ENCODE assay signal across 15 cellular contexts in genomic region chr15:83305696-83306291, GRCh38. TPM values are rescaled to one million over a fixed set of nuclear protein-coding genes. Genes with fewer than 3 reads are reported as not detected.
A peak's percentile ranks its signal among the peaks of the same experiment; 100 is the strongest.
DNase-seq lines count a peak whose midpoint lies in the region; ATAC-seq, FAIRE-seq and TF ChIP-seq lines count a peak whose summit lies in the region.
"Had no signal": no experiment of that assay in that cellular context is flagged by ENCODE, and none has a peak within 500 bp of the region (broad histone marks: within the 10 kb centered on the region; RNA-seq: fewer than 3 reads in every experiment).

No MANE protein-coding gene starts in this region.

- H2AFZ ChIP-seq in H1 (ENCODE audit: low read length) = peak overlapping the region; percentile 31; the same call in 1 of the 2 replicates

- H3K23me2 ChIP-seq in H1 (ENCODE audit: low read depth, low read length) = no peaks in the 10 kb centered on the region; the same call in none of the 2 replicates

- no peak overlapping the region for H4K8ac ChIP-seq in H1 (ENCODE audit: extremely low read depth, insufficient read depth, low read length)

- no peaks in the 10 kb centered on the region for H3K36me3 ChIP-seq in cardiac muscle cell
- H3K36me3 ChIP-seq in heart left ventricle = no peaks in the 10 kb centered on the region
- H3K36me3 ChIP-seq in H1 (ENCODE audit: control insufficient read depth in 2 of 4, insufficient read depth in 4 of 4, low read length in 3 of 4) = no peaks in the 10 kb centered on the region
- H3K36me3 ChIP-seq in lung (ENCODE audit: control insufficient read depth in 2 of 2, insufficient read depth in 2 of 2, low read length in 2 of 2) = no peaks in the 10 kb centered on the region

- no peaks in the 10 kb centered on the region for H3K79me1 ChIP-seq in H1 (ENCODE audit: low read depth, low read length)

- H2BK15ac ChIP-seq in H1 (ENCODE audit: low read length) = no peak overlapping the region

- TF ChIP-seq RAD21 in H1 (IDR thresholded peaks at IDR 0.05 in 1 of 2, conservative IDR thresholded peaks at IDR 0.05 in 1 of 2; ENCODE audit: low read depth in 2 of 2, low read length in 2 of 2) = no peak

- intact Hi-C loops in heart left ventricle (cut with DNase I) = no loop called here

- no peak for ATAC-seq in heart left ventricle
- peak; percentile 53 for ATAC-seq in lung (ENCODE audit: insufficient read depth, low FRiP score)
- ATAC-seq: naive thymus-derived CD4-positive, alpha-beta T cell; stimulated activated naive CD8-positive, alpha-beta T cell treated with anti-CD3 and anti-CD28 coated beads, Interleukin-15, amount 100 ng/mL, for 72 hours had no signal

- no peak overlapping the region for H3K4ac ChIP-seq in H1 (replicated peaks; ENCODE audit: insufficient read length, low read depth, low read length)

- TF ChIP-seq CTCF in cardiac muscle cell (IDR thresholded peaks at IDR 0.05; ENCODE audit: low read depth, low read length) (no peak), heart left ventricle (IDR thresholded peaks at IDR 0.05) (no peak), H1 (IDR thresholded peaks at IDR 0.05; ENCODE audit: control extremely low read depth in 1 of 3, insufficient read depth in 1 of 3, low read depth in 1 of 3, low read length in 3 of 3) (no peak), lung (IDR thresholded peaks at IDR 0.05; ENCODE audit: control extremely low read depth, extremely low read depth) (no peak)

- H3K18ac ChIP-seq in H1 (ENCODE audit: extremely low read depth, low read length) = peak overlapping the region; percentile 39; the same call in 1 of the 2 replicates

- H3K27me3 ChIP-seq in cardiac muscle cell (no peaks in the 10 kb centered on the region), heart left ventricle (peaks cover 0 to 14% (median 0%) of the 10 kb centered on the region in 9 donors), H1 (replicated peaks in 1 of 4; ENCODE audit: control insufficient read depth in 3 of 4, extremely low read depth in 1 of 4, insufficient read depth in 3 of 4, low read length in 3 of 4) (no peaks in the 10 kb centered on the region; a peak in 1 of 7 replicates), lung (ENCODE audit: control insufficient read depth, insufficient read depth) (no peaks in the 10 kb centered on the region)

- no peak for FAIRE-seq in H1 (lab: Jason Lieb, UNC)
- FAIRE-seq in urothelium cell line (lab: Jason Lieb, UNC) = no peak

- H3K4me2 ChIP-seq in H1 (ENCODE audit: insufficient read depth in 1 of 2, low read depth in 2 of 2, low read length in 2 of 2) = peak overlapping the region; percentile 33 to 41; a peak in 3 of 4 replicates

- no peaks in the 10 kb centered on the region for H4K20me1 ChIP-seq in H1 (replicated peaks in 1 of 2; ENCODE audit: control insufficient read depth in 1 of 2, insufficient read depth in 2 of 2, low read length in 2 of 2)

- CTCF ChIA-PET in H1 (lab: Charles Lee; ENCODE audit: partially characterized antibody) = interaction anchor here (0.5 to 2.2 kb wide), 7 partner anchors 9 to 135 kb away, joined by 3 to 10 read pairs (median 4); no protein-coding TSS in a partner anchor

- H3K27ac ChIP-seq in cardiac muscle cell = peak overlapping the region; percentile 62
- H3K27ac ChIP-seq in heart left ventricle = no peak overlapping the region
- no peak overlapping the region for H3K27ac ChIP-seq in H1 (ENCODE audit: low read depth, low read length)
- H3K27ac ChIP-seq in lung (ENCODE audit: low read depth in 1 of 2, low read length in 1 of 2) = no peak overlapping the region
- no peak overlapping the region for H3K27ac ChIP-seq in substantia nigra (ENCODE audit: low read depth, low read length, poor library complexity, severe bottlenecking)

- H2BK5ac ChIP-seq in H1 (ENCODE audit: low read depth, low read length) = no peak overlapping the region

- no peak overlapping the region for H4K5ac ChIP-seq in H1 (ENCODE audit: insufficient read length, low read depth, low read length)

- no peaks in the 10 kb centered on the region for H3K79me2 ChIP-seq in H1 (ENCODE audit: control insufficient read depth in 1 of 2, insufficient read depth in 2 of 2, low read length in 2 of 2)

- no peak overlapping the region for H2AK5ac ChIP-seq in H1 (ENCODE audit: low read depth, low read length)

- H4K91ac ChIP-seq in H1 (replicated peaks; ENCODE audit: insufficient read length, low read length) = no peak overlapping the region

- H3K56ac ChIP-seq in H1 (replicated peaks; ENCODE audit: insufficient read length, low read depth, low read length) = no peak overlapping the region

- H3K14ac ChIP-seq in H1 (ENCODE audit: insufficient read length) = no peak overlapping the region

- DNase-seq in cardiac muscle cell (ENCODE audit: low read depth in 1 of 2, low spot score in 1 of 2) (peak; percentile 23 to 37), heart left ventricle (no peak), H1 (ENCODE audit: low read depth in 1 of 2, low spot score in 2 of 2) (no peak), lung (ENCODE audit: low spot score) (peak; percentile 48), urothelium cell line (ENCODE audit: low spot score) (peak; percentile 77), substantia nigra (lab: John Stamatoyannopoulos, UW) (no peak), NCI-H345 treated with DMSO at 0.1 percent for 48 hours (lab: John Stamatoyannopoulos, UW; ENCODE audit: unreplicated experiment) (no peak), NCI-H2107 (lab: John Stamatoyannopoulos, UW) (no peak)
- DNase-seq: activated CD8-positive, alpha-beta memory T cell treated with anti-CD3 and anti-CD28 coated beads for 24 hours; activated naive CD8-positive, alpha-beta T cell treated with anti-CD3 and anti-CD28 coated beads for 36 hours; effector CD8-positive, alpha-beta T cell; naive thymus-derived CD4-positive, alpha-beta T cell; NCI-H1048; NK-92 treated with Interleukin-12 subunit alpha and Interleukin-12 subunit beta, amount 100 ng/mL, for 24 hours; stimulated activated naive CD8-positive, alpha-beta T cell treated with anti-CD3 and anti-CD28 coated beads, Interleukin-15, amount 100 ng/mL, for 72 hours had no signal

- no peak overlapping the region for H2BK120ac ChIP-seq in H1 (replicated peaks; ENCODE audit: low read depth, low read length)

- POLR2A ChIA-PET in H1 (lab: Charles Lee; ENCODE audit: partially characterized antibody) = interaction anchor here (0.8 kb wide), 1 partner anchor 16 kb away, joined by 3 read pairs; no protein-coding TSS in a partner anchor

- 37 to 60% (median 52%) methylated on average over 11 of the region's 11 CpGs for WGBS in heart left ventricle, 4 donors
- 40% methylated on average over 11 of the region's 11 CpGs; no CpG with 5 or more reads in 1 of the 2 experiments for WGBS in H1 (ENCODE audit: extremely low coverage in 1 of 2, insufficient coverage in 1 of 2, insufficient read length in 1 of 2, insufficient replicate concordance in 2 of 2, low coverage in 1 of 2, low lambda C conversion rate in 2 of 2, missing lambda C conversion rate in 1 of 2), 2 experiments
- WGBS in lung, 2 donors = 30 to 42% methylated on average over 11 of the region's 11 CpGs

- H3K9me3 ChIP-seq in cardiac muscle cell (ENCODE audit: low read depth) (no peaks in the 10 kb centered on the region), heart left ventricle (peaks cover 0 to 4% (median 0%) of the 10 kb centered on the region in 12 donors), H1 (ENCODE audit: insufficient read depth in 2 of 2, low read depth in 1 of 2, low read length in 1 of 2) (no peaks in the 10 kb centered on the region), lung (ENCODE audit: control insufficient read depth in 2 of 2, insufficient read depth in 1 of 2, low read length in 1 of 2) (no peaks in the 10 kb centered on the region)

- TF ChIP-seq EP300 in H1 (IDR thresholded peaks at IDR 0.05; ENCODE audit: borderline replicate concordance in 1 of 2, low read depth in 2 of 2, low read length in 2 of 2) = no peak

- no peak overlapping the region for H3K9ac ChIP-seq in H1 (replicated peaks in 1 of 4; ENCODE audit: extremely low read depth in 1 of 4, low read depth in 3 of 4, low read length in 3 of 4)

- H3K23ac ChIP-seq in H1 (ENCODE audit: insufficient read length) = no peak overlapping the region

- H3K4me3 ChIP-seq in cardiac muscle cell (no peak overlapping the region), heart left ventricle (no peak overlapping the region), H1 (ENCODE audit: extremely low read depth in 1 of 4, insufficient read depth in 2 of 4, low read depth in 3 of 4, low read length in 4 of 4) (peak overlapping the region in 1 of 4 experiments; percentile 7; a peak in 1 of 8 replicates), lung (no peak overlapping the region)

- no peak overlapping the region for H2BK20ac ChIP-seq in H1 (ENCODE audit: low read length)

- no peak for TF ChIP-seq POLR2A in heart left ventricle (IDR thresholded peaks at IDR 0.05)
- no peak for TF ChIP-seq POLR2A in H1 (IDR thresholded peaks at IDR 0.05; ENCODE audit: control extremely low read depth in 1 of 2, low read depth in 2 of 2, low read length in 2 of 2)

- H3K4me1 ChIP-seq in cardiac muscle cell (ENCODE audit: low read depth) (peaks cover 13% of the 10 kb centered on the region), heart left ventricle (peaks cover 0 to 5% (median 0%) of the 10 kb centered on the region in 12 donors), H1 (replicated peaks in 1 of 4; ENCODE audit: control insufficient read depth in 3 of 4, insufficient read depth in 4 of 4, low read length in 3 of 4) (peaks cover 9 to 27% (median 15%) of the 10 kb centered on the region in 4 experiments), lung (ENCODE audit: control insufficient read depth in 2 of 2, insufficient read depth in 2 of 2, low read length in 2 of 2) (peaks cover 0 to 6% of the 10 kb centered on the region in 2 donors)

- peak overlapping the region; percentile 85; the same call in 1 of the 2 replicates for H2BK12ac ChIP-seq in H1 (ENCODE audit: low read depth, low read length)

RNA-seq across cellular contexts. Expression of gene BNC1, which starts 21.3 kb away (rescaled TPM):
- 4.5 and 4.7 TPM in 2 replicates for total RNA-seq in cardiac muscle cell
- 3.3 and 6.4 TPM in 2 replicates for polyA plus RNA-seq in cardiac muscle cell
- total RNA-seq in heart left ventricle = 10 to 100 TPM in 1 of 9 donors, under 1 TPM in 6, not detected in 2; 0.11 to 24.5 (median 0.19) TPM
- under 1 TPM; 0.08 to 0.11 TPM for polyA plus RNA-seq in heart left ventricle
- total RNA-seq in H1 (2021; fragmentation: NEBNext Ultra II Directional; extraction: Animal tissue kit (Norgen Biotek cat#: 25700)) = 0.67 and 0.99 TPM in 2 replicates
- polyA plus RNA-seq in H1 (2011; rRNA removed) = 0.53 and 2.1 TPM in 2 replicates
- 0.70 TPM for polyA plus RNA-seq in H1 (2011; cell fraction: cytosol; rRNA removed)
- 1.9 TPM for polyA plus RNA-seq in H1 (2011; cell fraction: nucleus; rRNA removed)
- polyA plus RNA-seq in H1 (2012, experiment 1 of 2) = 2.5 to 3.6 TPM (median 3.2 TPM) in 4 replicates
- 0.24 TPM for polyA plus RNA-seq in H1 (2012, experiment 2 of 2)
- 0.14 TPM for polyA plus RNA-seq in H1 (2013, experiment 1 of 2)
- 0.17 TPM for polyA plus RNA-seq in H1 (2013, experiment 2 of 2)
- polyA minus RNA-seq in H1 (2011; rRNA and poly(A)+ RNA removed) = 2.7 and 10.1 TPM in 2 replicates
- 0.81 TPM for polyA minus RNA-seq in H1 (2011; cell fraction: cytosol; rRNA and poly(A)+ RNA removed)
- 1.00 TPM for polyA minus RNA-seq in H1 (2011; cell fraction: nucleus; rRNA and poly(A)+ RNA removed)
- total RNA-seq in lung = under 1 TPM; 0.25 to 0.40 TPM
- polyA plus RNA-seq in lung = under 1 TPM; 0.23 to 0.93 TPM
- total RNA-seq: activated naive CD8-positive, alpha-beta T cell treated with anti-CD3 and anti-CD28 coated beads for 36 hours; naive thymus-derived CD4-positive, alpha-beta T cell had no signal
- polyA plus RNA-seq: naive thymus-derived CD4-positive, alpha-beta T cell had no signal

Comparison
In these comparisons a context has a peak if more than half of its experiments do, and no peak if none do; other contexts are left out.
1. DNase-seq: peak in cardiac muscle cell (2 of 2), lung (single experiment) and urothelium cell line (single experiment); none in heart left ventricle (0 of 5), H1 (0 of 2), substantia nigra (0 of 49), NCI-H345 treated with DMSO at 0.1 percent for 48 hours (single experiment) and NCI-H2107 (single experiment).